8 cellular contexts compared by ENCODE assay signal in the genomic region with DNA sequence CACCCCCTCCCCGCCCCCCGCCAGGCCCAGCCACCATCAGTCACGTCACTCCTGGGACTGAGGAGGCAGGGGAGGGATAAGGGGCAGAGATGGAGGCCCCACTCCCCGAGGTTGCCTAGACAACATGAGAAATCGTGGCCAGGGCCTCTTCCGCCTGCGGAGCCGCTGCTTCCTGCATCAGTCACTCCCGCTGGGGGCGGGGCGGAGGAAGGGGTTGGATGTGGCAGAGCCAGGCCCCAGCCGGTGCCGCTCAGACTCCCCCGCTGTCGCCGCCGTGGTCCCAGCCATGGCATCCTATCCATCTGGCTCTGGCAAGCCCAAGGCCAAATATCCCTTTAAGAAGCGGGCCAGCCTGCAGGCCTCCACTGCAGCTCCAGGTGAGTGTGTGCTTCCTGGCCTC. TPM values are rescaled to one million over a fixed set of nuclear protein-coding genes. Genes with fewer than 3 reads are reported as not detected.
DNase-seq lines count a peak whose midpoint lies in the region; ATAC-seq and TF ChIP-seq lines count a peak whose summit lies in the region.

No MANE protein-coding gene starts in this region.

- BruUV-seq in OCI-LY7 (replicated peaks; lab: Mats Ljungman, UMichigan): no TSS peak

- CTCF ChIA-PET in OCI-LY7 (lab: Charles Lee; ENCODE audit: unreplicated experiment): interaction anchor here (1.6 kb wide), 1 partner anchor 19 kb away, joined by 5 read pairs; no protein-coding TSS in a partner anchor

- H3K36me3 Mint-ChIP-seq in IgD-negative memory B cell: peaks cover 4% of the 10 kb centered on the region

- H3K9me2 ChIP-seq in OCI-LY7 (ENCODE audit: insufficient read depth, low read length): no peaks in the 10 kb centered on the region

- H3K9me3 ChIP-seq in OCI-LY7 (ENCODE audit: low read length) (no peaks in the 10 kb centered on the region), mucosa of rectum (ENCODE audit: control insufficient read depth in 2 of 2, low read length in 2 of 2) (no peaks in the 10 kb centered on the region)

- peak; percentile 76 for ATAC-seq in GM21619 (IDR thresholded peaks at IDR 0.05; ENCODE audit: unreplicated experiment)

- H3K27me3 Mint-ChIP-seq in IgD-negative memory B cell: no peaks in the 10 kb centered on the region

- H3K4me3 ChIP-seq in OCI-LY7 (ENCODE audit: low read depth, low read length, poor library complexity, severe bottlenecking) (peak overlapping the region; percentile 92), epithelial cell of proximal tubule (ENCODE audit: low read depth, low read length) (peak overlapping the region; percentile 91), mucosa of rectum (ENCODE audit: low read length in 2 of 2) (peak overlapping the region; percentile 82 to 94)

- H3K4me3 Mint-ChIP-seq in IgD-negative memory B cell: peak overlapping the region; percentile 91 to 99 (median 96)

- POLR2A ChIA-PET in OCI-LY7 (lab: Charles Lee): interaction anchor here (0.7 to 2.3 kb wide), 3 partner anchors 19 to 137 kb away, joined by 3 to 14 read pairs (median 4); partner anchors contain the start of genes ATXN7L2 and GNAI3

- H3K36me3 ChIP-seq in OCI-LY7 (ENCODE audit: insufficient read depth, low read length) (no peaks in the 10 kb centered on the region), mucosa of rectum (ENCODE audit: control insufficient read depth in 2 of 2, insufficient read depth in 2 of 2, low read length in 2 of 2) (no peaks in the 10 kb centered on the region)

- H2AFZ ChIP-seq in OCI-LY7 (ENCODE audit: low read length): peak overlapping the region; percentile 60; the same call in 1 of the 2 replicates

- H3K9me3 Mint-ChIP-seq in IgD-negative memory B cell: no peaks in the 10 kb centered on the region

- TF ChIP-seq CTCF in OCI-LY7 (conservative IDR thresholded peaks at IDR 0.05; ENCODE audit: low read length): no peak
- TF ChIP-seq CTCF in epithelial cell of proximal tubule (conservative IDR thresholded peaks at IDR 0.05; ENCODE audit: low read depth, low read length): no peak

- peaks cover 58% of the 10 kb centered on the region for H3K4me1 ChIP-seq in OCI-LY7 (ENCODE audit: insufficient read depth, low read length, poor library complexity, severe bottlenecking)
- peaks cover 27 to 35% of the 10 kb centered on the region in 2 donors for H3K4me1 ChIP-seq in mucosa of rectum (ENCODE audit: control insufficient read depth in 2 of 2, insufficient read depth in 2 of 2, low read length in 2 of 2)

- H3K27ac Mint-ChIP-seq in IgD-negative memory B cell: peak overlapping the region; percentile 71 to 94 (median 89)

- H3K9ac ChIP-seq in mucosa of rectum (ENCODE audit: low read depth in 1 of 2, low read length in 2 of 2): peak overlapping the region; percentile 60 to 61

- H3K4me1 Mint-ChIP-seq in IgD-negative memory B cell: peaks cover 42 to 45% (median 44%) of the 10 kb centered on the region in 3 donors

- DNase-seq in DMS114 treated with DMSO at 0.1 percent for 48 hours (lab: John Stamatoyannopoulos, UW; ENCODE audit: unreplicated experiment) (peak; percentile 84), OCI-LY7 (ENCODE audit: low spot score) (peak; percentile 90), activated T-cell treated with anti-CD3 and anti-CD28 coated beads for 48 hours (ENCODE audit: low read depth) (peak; percentile 96), epithelial cell of proximal tubule (ENCODE audit: low read depth) (no peak)
- peak; percentile 96 for DNase-seq in stimulated activated CD8-positive, alpha-beta memory T cell treated with anti-CD3 and anti-CD28 coated beads, Interleukin-4, amount 100 ng/mL, for 24 hours (ENCODE audit: low read depth)

- peak overlapping the region; percentile 97 for H3K4me2 ChIP-seq in OCI-LY7 (ENCODE audit: low read length)

- intact Hi-C loops in OCI-LY7 (cut with micrococcal nuclease; ENCODE audit: unreplicated experiment): loop anchor here (2.0 to 5.0 kb wide), 2 partner anchors 74 to 129 kb away; partner anchors contain the start of gene CYB561D1

- H4K20me1 ChIP-seq in OCI-LY7 (ENCODE audit: insufficient read depth, low read length): 0 out of 2 replicates have a peak, but pooled peaks cover 5% of the 10 kb centered on the region

- H3K27me3 ChIP-seq in mucosa of rectum (ENCODE audit: control insufficient read depth in 2 of 2, insufficient read depth in 2 of 2, low read length in 2 of 2): no peaks in the 10 kb centered on the region

- H3K27ac ChIP-seq in OCI-LY7 (ENCODE audit: low read depth, low read length, poor library complexity, severe bottlenecking) (peak overlapping the region; percentile 53), mucosa of rectum (ENCODE audit: low read depth in 2 of 2, low read length in 2 of 2) (peak overlapping the region; percentile 80 to 85)

- peaks cover 35% of the 10 kb centered on the region for H3K79me2 ChIP-seq in OCI-LY7 (ENCODE audit: insufficient read depth, low read depth, low read length)

RNA-seq across cellular contexts. Expression of gene AMPD2, which starts 1.3 kb away (rescaled TPM):
- 40.7 TPM for polyA plus RNA-seq in IgD-negative memory B cell
- total RNA-seq in OCI-LY7 (2014; rRNA removed; shearing (Covaris generic)): 51.8 and 62.7 TPM in 2 replicates
- total RNA-seq in OCI-LY7 (2022) (56.8 and 66.2 TPM in 2 replicates), epithelial cell of proximal tubule (63.8 and 110 TPM in 2 replicates)

RNA-seq across cellular contexts. Expression of gene GNAT2, which starts 1.5 kb away (rescaled TPM):
- polyA plus RNA-seq in IgD-negative memory B cell: not detected
- not detected in 2 replicates for total RNA-seq in OCI-LY7 (2014; rRNA removed; shearing (Covaris generic))
- total RNA-seq in OCI-LY7 (2022) (1.3 and 2.0 TPM in 2 replicates), epithelial cell of proximal tubule (0.58 TPM in 1 of 2 replicates, not detected in the other)

RNA-seq across cellular contexts. Expression of gene GSTM4, which starts 35.0 kb away (rescaled TPM):
- polyA plus RNA-seq in IgD-negative memory B cell: 22.3 TPM
- 3.4 and 6.0 TPM in 2 replicates for total RNA-seq in OCI-LY7 (2014; rRNA removed; shearing (Covaris generic))
- total RNA-seq in OCI-LY7 (2022) (6.8 and 8.0 TPM in 2 replicates), epithelial cell of proximal tubule (2.1 and 10.7 TPM in 2 replicates)

RNA-seq across cellular contexts. Expression of gene GSTM2, which starts 47.0 kb away (rescaled TPM):
- 11.6 TPM for polyA plus RNA-seq in IgD-negative memory B cell
- 0.38 and 1.4 TPM in 2 replicates for total RNA-seq in OCI-LY7 (2014; rRNA removed; shearing (Covaris generic))
- 0.76 and 0.89 TPM in 2 replicates for total RNA-seq in OCI-LY7 (2022)
- total RNA-seq in epithelial cell of proximal tubule: 6.8 and 8.9 TPM in 2 replicates
